8 cellular contexts compared by ENCODE assay signal in the genomic region with DNA sequence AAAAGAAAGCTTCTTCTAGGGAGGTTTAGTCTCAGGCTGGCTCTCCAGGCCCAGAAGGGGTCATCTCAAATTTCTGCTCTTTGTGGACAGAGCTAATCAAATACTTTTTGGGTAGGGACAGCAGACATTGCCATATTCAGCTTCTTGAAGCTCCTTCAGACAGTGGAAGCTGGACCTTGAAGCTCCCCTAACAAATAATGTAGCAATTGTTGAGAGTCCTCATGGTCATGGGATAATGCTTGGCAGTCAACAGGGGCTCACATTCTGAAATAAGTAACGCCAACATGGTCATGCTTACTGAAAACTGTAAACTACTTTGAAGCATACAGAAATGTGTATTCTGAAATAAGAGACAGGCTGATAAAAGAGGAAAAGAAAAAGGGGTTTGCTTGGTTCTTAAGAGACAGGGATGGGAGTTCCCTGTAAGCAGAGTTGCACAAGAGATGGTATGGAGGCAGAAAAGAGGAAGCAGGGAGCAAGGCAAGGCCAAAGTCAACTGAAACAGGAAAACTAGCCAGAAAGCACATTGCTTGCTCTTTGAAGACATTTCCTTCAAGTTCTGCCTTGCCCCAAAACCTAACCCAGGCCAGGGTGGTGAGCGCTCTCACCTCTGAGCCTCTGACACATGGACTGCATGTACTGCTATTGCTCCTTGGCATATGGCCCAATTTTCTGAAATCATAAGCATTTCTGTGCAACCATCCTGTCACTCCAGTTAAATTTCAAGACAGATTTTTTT. TPM values are rescaled to one million over a fixed set of nuclear protein-coding genes. Genes with fewer than 3 reads are reported as not detected.
DNase-seq lines count a peak whose midpoint lies in the region; ATAC-seq and TF ChIP-seq lines count a peak whose summit lies in the region.

No MANE protein-coding gene starts in this region.

- TF ChIP-seq CTCF in HL-60 (IDR thresholded peaks at IDR 0.05; ENCODE audit: insufficient read depth, low read length) (no peak), chondrocyte (IDR thresholded peaks at IDR 0.05) (no peak), nephron (IDR thresholded peaks at IDR 0.05; ENCODE audit: unreplicated experiment in 3 of 3) (no peak), osteocyte (IDR thresholded peaks at IDR 0.05) (no peak)

- H3K27ac ChIP-seq in HL-60 (replicated peaks), result peak overlapping the region; percentile 85

- DNase-seq in HL-60 (ENCODE audit: low read depth in 1 of 2, low spot score in 1 of 2) (peak; percentile 76 to 94), chondrocyte (ENCODE audit: low spot score) (no peak), osteocyte (ENCODE audit: extremely low spot score, unreplicated experiment) (no peak)
- DNase-seq in activated T-cell treated with anti-CD3 and anti-CD28 coated beads, Interleukin-2, amount 50 U/mL, for 1 hour, result no peak
- no peak for DNase-seq in stimulated activated CD4-positive, alpha-beta T cell treated with anti-CD3 and anti-CD28 coated beads, Interleukin-2, amount 100 ng/mL, for 24 hours

- ATAC-seq in GM18909 (IDR thresholded peaks at IDR 0.05; ENCODE audit: poor library complexity, unreplicated experiment), result peak; percentile 46
- no peak for ATAC-seq in HG03135 (IDR thresholded peaks at IDR 0.05; ENCODE audit: unreplicated experiment)

- H3K27me3 Mint-ChIP-seq in chondrocyte (ENCODE audit: low read depth), result no peaks in the 10 kb centered on the region
- H3K27me3 Mint-ChIP-seq in nephron (ENCODE audit: low read depth), result no peaks in the 10 kb centered on the region
- no peaks in the 10 kb centered on the region for H3K27me3 Mint-ChIP-seq in osteocyte (ENCODE audit: unreplicated experiment)

- H3K4me3 Mint-ChIP-seq in chondrocyte (ENCODE audit: unreplicated experiment), result no peak overlapping the region
- no peak overlapping the region for H3K4me3 Mint-ChIP-seq in nephron
- H3K4me3 Mint-ChIP-seq in osteocyte (ENCODE audit: unreplicated experiment), result no peak overlapping the region

- H3K4me3 ChIP-seq in HL-60 (replicated peaks; ENCODE audit: insufficient read depth, low read length), result no peak overlapping the region

- H3K27me3 ChIP-seq in HL-60 (ENCODE audit: insufficient read depth, poor library complexity, severe bottlenecking), result no peaks in the 10 kb centered on the region

- H3K27ac Mint-ChIP-seq in chondrocyte (ENCODE audit: unreplicated experiment) (peak overlapping the region; percentile 61), nephron (peak overlapping the region in 2 of 3 experiments; percentile 46 to 88), osteocyte (ENCODE audit: unreplicated experiment) (no peak overlapping the region)

- H3K9me3 Mint-ChIP-seq in chondrocyte (ENCODE audit: low read depth), result no peaks in the 10 kb centered on the region
- no peaks in the 10 kb centered on the region for H3K9me3 Mint-ChIP-seq in nephron
- no peaks in the 10 kb centered on the region for H3K9me3 Mint-ChIP-seq in osteocyte (ENCODE audit: unreplicated experiment)

- H3K36me3 Mint-ChIP-seq in chondrocyte (ENCODE audit: low read depth), result no peaks in the 10 kb centered on the region
- H3K36me3 Mint-ChIP-seq in nephron (ENCODE audit: low read depth), result no peaks in the 10 kb centered on the region
- no peaks in the 10 kb centered on the region for H3K36me3 Mint-ChIP-seq in osteocyte (ENCODE audit: unreplicated experiment)

- peaks cover 54% of the 10 kb centered on the region for H3K4me1 Mint-ChIP-seq in chondrocyte (ENCODE audit: low read depth)
- peaks cover 44% of the 10 kb centered on the region for H3K4me1 Mint-ChIP-seq in nephron
- H3K4me1 Mint-ChIP-seq in osteocyte (ENCODE audit: unreplicated experiment), result peaks cover 33% of the 10 kb centered on the region

RNA-seq across cellular contexts. Expression of a gene that starts 53.1 kb away (rescaled TPM):
- total RNA-seq in chondrocyte (59.6 to 63.1 TPM (median 59.9 TPM) in 3 replicates), osteocyte (72.9 and 75.6 TPM in 2 replicates)

Comparison
In these comparisons a context has a peak if more than half of its experiments do, and no peak if none do; other contexts are left out.
1. DNase-seq: peak in HL-60 (2 of 2); none in chondrocyte (single experiment), osteocyte (single experiment), activated T-cell treated with anti-CD3 and anti-CD28 coated beads, Interleukin-2, amount 50 U/mL, for 1 hour (single experiment) and stimulated activated CD4-positive, alpha-beta T cell treated with anti-CD3 and anti-CD28 coated beads, Interleukin-2, amount 100 ng/mL, for 24 hours (0 of 2).